In the genomic region with DNA sequence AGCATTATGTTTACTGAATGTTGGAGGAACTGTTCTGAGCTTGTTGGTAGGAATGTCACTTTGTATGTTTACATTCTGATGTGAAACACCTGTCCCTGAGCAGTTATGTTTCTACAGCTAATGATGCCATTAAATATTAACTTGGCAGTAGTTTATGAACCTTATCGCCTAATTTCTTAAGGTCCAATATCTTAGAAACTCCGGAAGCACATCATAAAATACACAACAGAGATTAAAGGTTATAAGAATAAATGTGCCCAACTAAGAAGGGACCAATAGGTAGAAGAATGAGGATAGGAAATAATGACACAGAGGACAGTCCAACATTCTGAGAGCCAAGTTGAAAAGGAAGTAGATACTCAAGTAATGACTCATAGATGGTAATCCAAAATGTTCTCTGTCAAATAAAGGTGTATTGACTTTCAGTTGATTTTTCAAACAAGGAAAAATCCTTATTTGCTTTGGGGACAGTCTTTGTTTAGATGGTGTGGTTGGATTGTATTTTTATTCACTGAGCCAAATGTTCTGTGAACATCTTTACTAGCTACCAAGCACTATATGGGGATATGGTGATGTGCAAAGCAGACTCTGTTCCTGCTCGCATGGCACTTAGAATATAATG, we compare ENCODE assay signal across 1 cellular context.
A peak's percentile ranks its signal among the peaks of the same experiment; 100 is the strongest.
TF ChIP-seq lines count a peak whose summit lies in the region.

No MANE protein-coding gene starts in this region.

TF ChIP-seq in GM12878, 131 proteins besides CTCF, POLR2A, EP300 and RAD21 (continued from another document and continues in another):
- TF ChIP-seq EGR1 (IDR thresholded peaks at IDR 0.05; ENCODE audit: borderline replicate concordance in 1 of 2, low read depth in 2 of 2, low read length in 2 of 2) (no peak), JUND (IDR thresholded peaks at IDR 0.05; ENCODE audit: low read depth, low read length) (0 out of 2 replicates have a peak, but pooled peaks have one; percentile 35), ZBED1 (IDR thresholded peaks at IDR 0.05; ENCODE audit: borderline replicate concordance) (no peak), TCF12 (IDR thresholded peaks at IDR 0.05; ENCODE audit: low read depth, low read length) (0 out of 2 replicates have a peak, but pooled peaks have one; percentile 49), YBX1 (IDR thresholded peaks at IDR 0.05) (no peak), PAX5 (IDR thresholded peaks at IDR 0.05; ENCODE audit: borderline replicate concordance, low read depth, low read length) (no peak), IKZF2 (IDR thresholded peaks at IDR 0.05) (peak; percentile 62 to 69; a peak in 3 of 4 replicates), EZH2 (IDR thresholded peaks at IDR 0.05; ENCODE audit: borderline replicate concordance, control insufficient read depth, low read depth, low read length) (no peak), MTA2 (IDR thresholded peaks at IDR 0.05; ENCODE audit: low read depth) (peak; percentile 91), POLR2AphosphoS2 (IDR thresholded peaks at IDR 0.05; ENCODE audit: low read depth, low read length) (no peak), SRF (IDR thresholded peaks at IDR 0.05; ENCODE audit: low read depth in 2 of 2, low read length in 2 of 2) (no peak), HCFC1 (IDR thresholded peaks at IDR 0.05; ENCODE audit: low read length) (no peak), BMI1 (IDR thresholded peaks at IDR 0.05; ENCODE audit: borderline replicate concordance) (0 out of 2 replicates have a peak, but pooled peaks have one; percentile 26), TARDBP (IDR thresholded peaks at IDR 0.05; ENCODE audit: borderline replicate concordance) (no peak), NR2C1 (IDR thresholded peaks at IDR 0.05) (peak; percentile 18; the same call in 1 of the 2 replicates)
- TF ChIP-seq, protein P1, sequence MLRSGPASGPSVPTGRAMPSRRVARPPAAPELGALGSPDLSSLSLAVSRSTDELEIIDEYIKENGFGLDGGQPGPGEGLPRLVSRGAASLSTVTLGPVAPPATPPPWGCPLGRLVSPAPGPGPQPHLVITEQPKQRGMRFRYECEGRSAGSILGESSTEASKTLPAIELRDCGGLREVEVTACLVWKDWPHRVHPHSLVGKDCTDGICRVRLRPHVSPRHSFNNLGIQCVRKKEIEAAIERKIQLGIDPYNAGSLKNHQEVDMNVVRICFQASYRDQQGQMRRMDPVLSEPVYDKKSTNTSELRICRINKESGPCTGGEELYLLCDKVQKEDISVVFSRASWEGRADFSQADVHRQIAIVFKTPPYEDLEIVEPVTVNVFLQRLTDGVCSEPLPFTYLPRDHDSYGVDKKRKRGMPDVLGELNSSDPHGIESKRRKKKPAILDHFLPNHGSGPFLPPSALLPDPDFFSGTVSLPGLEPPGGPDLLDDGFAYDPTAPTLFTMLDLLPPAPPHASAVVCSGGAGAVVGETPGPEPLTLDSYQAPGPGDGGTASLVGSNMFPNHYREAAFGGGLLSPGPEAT (IDR thresholded peaks at IDR 0.05; ENCODE audit: low read depth), result peak; percentile 52; the same call in 1 of the 2 replicates
- TF ChIP-seq, protein P2, sequence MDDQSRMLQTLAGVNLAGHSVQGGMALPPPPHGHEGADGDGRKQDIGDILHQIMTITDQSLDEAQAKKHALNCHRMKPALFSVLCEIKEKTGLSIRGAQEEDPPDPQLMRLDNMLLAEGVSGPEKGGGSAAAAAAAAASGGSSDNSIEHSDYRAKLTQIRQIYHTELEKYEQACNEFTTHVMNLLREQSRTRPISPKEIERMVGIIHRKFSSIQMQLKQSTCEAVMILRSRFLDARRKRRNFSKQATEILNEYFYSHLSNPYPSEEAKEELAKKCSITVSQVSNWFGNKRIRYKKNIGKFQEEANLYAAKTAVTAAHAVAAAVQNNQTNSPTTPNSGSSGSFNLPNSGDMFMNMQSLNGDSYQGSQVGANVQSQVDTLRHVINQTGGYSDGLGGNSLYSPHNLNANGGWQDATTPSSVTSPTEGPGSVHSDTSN (IDR thresholded peaks at IDR 0.05; ENCODE audit: insufficient replicate concordance, low read depth, low read length), result no peak
- TF ChIP-seq, protein P3, sequence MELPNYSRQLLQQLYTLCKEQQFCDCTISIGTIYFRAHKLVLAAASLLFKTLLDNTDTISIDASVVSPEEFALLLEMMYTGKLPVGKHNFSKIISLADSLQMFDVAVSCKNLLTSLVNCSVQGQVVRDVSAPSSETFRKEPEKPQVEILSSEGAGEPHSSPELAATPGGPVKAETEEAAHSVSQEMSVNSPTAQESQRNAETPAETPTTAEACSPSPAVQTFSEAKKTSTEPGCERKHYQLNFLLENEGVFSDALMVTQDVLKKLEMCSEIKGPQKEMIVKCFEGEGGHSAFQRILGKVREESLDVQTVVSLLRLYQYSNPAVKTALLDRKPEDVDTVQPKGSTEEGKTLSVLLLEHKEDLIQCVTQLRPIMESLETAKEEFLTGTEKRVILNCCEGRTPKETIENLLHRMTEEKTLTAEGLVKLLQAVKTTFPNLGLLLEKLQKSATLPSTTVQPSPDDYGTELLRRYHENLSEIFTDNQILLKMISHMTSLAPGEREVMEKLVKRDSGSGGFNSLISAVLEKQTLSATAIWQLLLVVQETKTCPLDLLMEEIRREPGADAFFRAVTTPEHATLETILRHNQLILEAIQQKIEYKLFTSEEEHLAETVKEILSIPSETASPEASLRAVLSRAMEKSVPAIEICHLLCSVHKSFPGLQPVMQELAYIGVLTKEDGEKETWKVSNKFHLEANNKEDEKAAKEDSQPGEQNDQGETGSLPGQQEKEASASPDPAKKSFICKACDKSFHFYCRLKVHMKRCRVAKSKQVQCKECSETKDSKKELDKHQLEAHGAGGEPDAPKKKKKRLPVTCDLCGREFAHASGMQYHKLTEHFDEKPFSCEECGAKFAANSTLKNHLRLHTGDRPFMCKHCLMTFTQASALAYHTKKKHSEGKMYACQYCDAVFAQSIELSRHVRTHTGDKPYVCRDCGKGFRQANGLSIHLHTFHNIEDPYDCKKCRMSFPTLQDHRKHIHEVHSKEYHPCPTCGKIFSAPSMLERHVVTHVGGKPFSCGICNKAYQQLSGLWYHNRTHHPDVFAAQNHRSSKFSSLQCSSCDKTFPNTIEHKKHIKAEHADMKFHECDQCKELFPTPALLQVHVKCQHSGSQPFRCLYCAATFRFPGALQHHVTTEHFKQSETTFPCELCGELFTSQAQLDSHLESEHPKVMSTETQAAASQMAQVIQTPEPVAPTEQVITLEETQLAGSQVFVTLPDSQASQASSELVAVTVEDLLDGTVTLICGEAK (IDR thresholded peaks at IDR 0.05; ENCODE audit: borderline replicate concordance), result no peak
- TF ChIP-seq, protein P4, sequence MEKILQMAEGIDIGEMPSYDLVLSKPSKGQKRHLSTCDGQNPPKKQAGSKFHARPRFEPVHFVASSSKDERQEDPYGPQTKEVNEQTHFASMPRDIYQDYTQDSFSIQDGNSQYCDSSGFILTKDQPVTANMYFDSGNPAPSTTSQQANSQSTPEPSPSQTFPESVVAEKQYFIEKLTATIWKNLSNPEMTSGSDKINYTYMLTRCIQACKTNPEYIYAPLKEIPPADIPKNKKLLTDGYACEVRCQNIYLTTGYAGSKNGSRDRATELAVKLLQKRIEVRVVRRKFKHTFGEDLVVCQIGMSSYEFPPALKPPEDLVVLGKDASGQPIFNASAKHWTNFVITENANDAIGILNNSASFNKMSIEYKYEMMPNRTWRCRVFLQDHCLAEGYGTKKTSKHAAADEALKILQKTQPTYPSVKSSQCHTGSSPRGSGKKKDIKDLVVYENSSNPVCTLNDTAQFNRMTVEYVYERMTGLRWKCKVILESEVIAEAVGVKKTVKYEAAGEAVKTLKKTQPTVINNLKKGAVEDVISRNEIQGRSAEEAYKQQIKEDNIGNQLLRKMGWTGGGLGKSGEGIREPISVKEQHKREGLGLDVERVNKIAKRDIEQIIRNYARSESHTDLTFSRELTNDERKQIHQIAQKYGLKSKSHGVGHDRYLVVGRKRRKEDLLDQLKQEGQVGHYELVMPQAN (conservative IDR thresholded peaks at IDR 0.05), result no peak
- TF ChIP-seq, protein P5, sequence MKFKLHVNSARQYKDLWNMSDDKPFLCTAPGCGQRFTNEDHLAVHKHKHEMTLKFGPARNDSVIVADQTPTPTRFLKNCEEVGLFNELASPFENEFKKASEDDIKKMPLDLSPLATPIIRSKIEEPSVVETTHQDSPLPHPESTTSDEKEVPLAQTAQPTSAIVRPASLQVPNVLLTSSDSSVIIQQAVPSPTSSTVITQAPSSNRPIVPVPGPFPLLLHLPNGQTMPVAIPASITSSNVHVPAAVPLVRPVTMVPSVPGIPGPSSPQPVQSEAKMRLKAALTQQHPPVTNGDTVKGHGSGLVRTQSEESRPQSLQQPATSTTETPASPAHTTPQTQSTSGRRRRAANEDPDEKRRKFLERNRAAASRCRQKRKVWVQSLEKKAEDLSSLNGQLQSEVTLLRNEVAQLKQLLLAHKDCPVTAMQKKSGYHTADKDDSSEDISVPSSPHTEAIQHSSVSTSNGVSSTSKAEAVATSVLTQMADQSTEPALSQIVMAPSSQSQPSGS (IDR thresholded peaks at IDR 0.05; ENCODE audit: low read length), result peak; percentile 8; the same call in 1 of the 2 replicates
- TF ChIP-seq, protein P6, sequence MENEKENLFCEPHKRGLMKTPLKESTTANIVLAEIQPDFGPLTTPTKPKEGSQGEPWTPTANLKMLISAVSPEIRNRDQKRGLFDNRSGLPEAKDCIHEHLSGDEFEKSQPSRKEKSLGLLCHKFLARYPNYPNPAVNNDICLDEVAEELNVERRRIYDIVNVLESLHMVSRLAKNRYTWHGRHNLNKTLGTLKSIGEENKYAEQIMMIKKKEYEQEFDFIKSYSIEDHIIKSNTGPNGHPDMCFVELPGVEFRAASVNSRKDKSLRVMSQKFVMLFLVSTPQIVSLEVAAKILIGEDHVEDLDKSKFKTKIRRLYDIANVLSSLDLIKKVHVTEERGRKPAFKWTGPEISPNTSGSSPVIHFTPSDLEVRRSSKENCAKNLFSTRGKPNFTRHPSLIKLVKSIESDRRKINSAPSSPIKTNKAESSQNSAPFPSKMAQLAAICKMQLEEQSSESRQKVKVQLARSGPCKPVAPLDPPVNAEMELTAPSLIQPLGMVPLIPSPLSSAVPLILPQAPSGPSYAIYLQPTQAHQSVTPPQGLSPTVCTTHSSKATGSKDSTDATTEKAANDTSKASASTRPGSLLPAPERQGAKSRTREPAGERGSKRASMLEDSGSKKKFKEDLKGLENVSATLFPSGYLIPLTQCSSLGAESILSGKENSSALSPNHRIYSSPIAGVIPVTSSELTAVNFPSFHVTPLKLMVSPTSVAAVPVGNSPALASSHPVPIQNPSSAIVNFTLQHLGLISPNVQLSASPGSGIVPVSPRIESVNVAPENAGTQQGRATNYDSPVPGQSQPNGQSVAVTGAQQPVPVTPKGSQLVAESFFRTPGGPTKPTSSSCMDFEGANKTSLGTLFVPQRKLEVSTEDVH (IDR thresholded peaks at IDR 0.05; ENCODE audit: low read depth, partially characterized antibody), result peak; percentile 35
- TF ChIP-seq, protein P7, sequence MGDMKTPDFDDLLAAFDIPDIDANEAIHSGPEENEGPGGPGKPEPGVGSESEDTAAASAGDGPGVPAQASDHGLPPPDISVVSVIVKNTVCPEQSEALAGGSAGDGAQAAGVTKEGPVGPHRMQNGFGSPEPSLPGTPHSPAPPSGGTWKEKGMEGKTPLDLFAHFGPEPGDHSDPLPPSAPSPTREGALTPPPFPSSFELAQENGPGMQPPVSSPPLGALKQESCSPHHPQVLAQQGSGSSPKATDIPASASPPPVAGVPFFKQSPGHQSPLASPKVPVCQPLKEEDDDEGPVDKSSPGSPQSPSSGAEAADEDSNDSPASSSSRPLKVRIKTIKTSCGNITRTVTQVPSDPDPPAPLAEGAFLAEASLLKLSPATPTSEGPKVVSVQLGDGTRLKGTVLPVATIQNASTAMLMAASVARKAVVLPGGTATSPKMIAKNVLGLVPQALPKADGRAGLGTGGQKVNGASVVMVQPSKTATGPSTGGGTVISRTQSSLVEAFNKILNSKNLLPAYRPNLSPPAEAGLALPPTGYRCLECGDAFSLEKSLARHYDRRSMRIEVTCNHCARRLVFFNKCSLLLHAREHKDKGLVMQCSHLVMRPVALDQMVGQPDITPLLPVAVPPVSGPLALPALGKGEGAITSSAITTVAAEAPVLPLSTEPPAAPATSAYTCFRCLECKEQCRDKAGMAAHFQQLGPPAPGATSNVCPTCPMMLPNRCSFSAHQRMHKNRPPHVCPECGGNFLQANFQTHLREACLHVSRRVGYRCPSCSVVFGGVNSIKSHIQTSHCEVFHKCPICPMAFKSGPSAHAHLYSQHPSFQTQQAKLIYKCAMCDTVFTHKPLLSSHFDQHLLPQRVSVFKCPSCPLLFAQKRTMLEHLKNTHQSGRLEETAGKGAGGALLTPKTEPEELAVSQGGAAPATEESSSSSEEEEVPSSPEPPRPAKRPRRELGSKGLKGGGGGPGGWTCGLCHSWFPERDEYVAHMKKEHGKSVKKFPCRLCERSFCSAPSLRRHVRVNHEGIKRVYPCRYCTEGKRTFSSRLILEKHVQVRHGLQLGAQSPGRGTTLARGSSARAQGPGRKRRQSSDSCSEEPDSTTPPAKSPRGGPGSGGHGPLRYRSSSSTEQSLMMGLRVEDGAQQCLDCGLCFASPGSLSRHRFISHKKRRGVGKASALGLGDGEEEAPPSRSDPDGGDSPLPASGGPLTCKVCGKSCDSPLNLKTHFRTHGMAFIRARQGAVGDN (IDR thresholded peaks at IDR 0.05), result no peak
- TF ChIP-seq, protein P8, sequence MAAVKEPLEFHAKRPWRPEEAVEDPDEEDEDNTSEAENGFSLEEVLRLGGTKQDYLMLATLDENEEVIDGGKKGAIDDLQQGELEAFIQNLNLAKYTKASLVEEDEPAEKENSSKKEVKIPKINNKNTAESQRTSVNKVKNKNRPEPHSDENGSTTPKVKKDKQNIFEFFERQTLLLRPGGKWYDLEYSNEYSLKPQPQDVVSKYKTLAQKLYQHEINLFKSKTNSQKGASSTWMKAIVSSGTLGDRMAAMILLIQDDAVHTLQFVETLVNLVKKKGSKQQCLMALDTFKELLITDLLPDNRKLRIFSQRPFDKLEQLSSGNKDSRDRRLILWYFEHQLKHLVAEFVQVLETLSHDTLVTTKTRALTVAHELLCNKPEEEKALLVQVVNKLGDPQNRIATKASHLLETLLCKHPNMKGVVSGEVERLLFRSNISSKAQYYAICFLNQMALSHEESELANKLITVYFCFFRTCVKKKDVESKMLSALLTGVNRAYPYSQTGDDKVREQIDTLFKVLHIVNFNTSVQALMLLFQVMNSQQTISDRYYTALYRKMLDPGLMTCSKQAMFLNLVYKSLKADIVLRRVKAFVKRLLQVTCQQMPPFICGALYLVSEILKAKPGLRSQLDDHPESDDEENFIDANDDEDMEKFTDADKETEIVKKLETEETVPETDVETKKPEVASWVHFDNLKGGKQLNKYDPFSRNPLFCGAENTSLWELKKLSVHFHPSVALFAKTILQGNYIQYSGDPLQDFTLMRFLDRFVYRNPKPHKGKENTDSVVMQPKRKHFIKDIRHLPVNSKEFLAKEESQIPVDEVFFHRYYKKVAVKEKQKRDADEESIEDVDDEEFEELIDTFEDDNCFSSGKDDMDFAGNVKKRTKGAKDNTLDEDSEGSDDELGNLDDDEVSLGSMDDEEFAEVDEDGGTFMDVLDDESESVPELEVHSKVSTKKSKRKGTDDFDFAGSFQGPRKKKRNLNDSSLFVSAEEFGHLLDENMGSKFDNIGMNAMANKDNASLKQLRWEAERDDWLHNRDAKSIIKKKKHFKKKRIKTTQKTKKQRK (IDR thresholded peaks at IDR 0.05; ENCODE audit: low read depth, low read length), result no peak
